ENCODE assay signal across 9 cellular contexts in genomic region chr9:113594484-113595299, GRCh38.
DNase-seq lines count a peak whose midpoint lies in the region; ATAC-seq and TF ChIP-seq lines count a peak whose summit lies in the region.
"Had no signal": no experiment of that assay in that cellular context is flagged by ENCODE, and none has a peak within 500 bp of the region (broad histone marks: within the 10 kb centered on the region; RNA-seq: fewer than 3 reads in every experiment).

No MANE protein-coding gene starts in this region.

- ATAC-seq in right cardiac atrium = peak; percentile 7 to 10

- DNase-seq in Daoy (ENCODE audit: low read depth) = peak; percentile 64
- DNase-seq in astrocyte of the hippocampus (ENCODE audit: low read depth, low spot score) = peak; percentile 51
- DNase-seq in right cardiac atrium = peak in 2 of 3 donors; percentile 35 to 77
- DNase-seq in prostate gland (ENCODE audit: low spot score) = no peak
- DNase-seq in superior temporal gyrus (ENCODE audit: extremely low spot score) = no peak
- DNase-seq in AG20443 (ENCODE audit: low spot score) = no peak
- DNase-seq in NCI-H748 treated with DMSO at 0.1 percent for 48 hours (lab: John Stamatoyannopoulos, UW) = no peak
- DNase-seq in DMS153 (lab: John Stamatoyannopoulos, UW) = no peak
- DNase-seq: NK-92 treated with Interleukin-12 subunit alpha and Interleukin-12 subunit beta, amount 100 ng/mL, for 24 hours had no signal

- WGBS in right cardiac atrium = 22% methylated on average over 19 of the region's 19 CpGs
- WGBS in prostate gland = 21% methylated on average over 19 of the region's 19 CpGs

- H3K4me3 ChIP-seq in right cardiac atrium (ENCODE audit: low read length) = peak overlapping the region; percentile 56
- peak overlapping the region; percentile 25 to 31 for H3K4me3 ChIP-seq in prostate gland

- H3K9me3 ChIP-seq in right cardiac atrium (ENCODE audit: control insufficient read depth, low read length) (no peaks in the 10 kb centered on the region), prostate gland (no peaks in the 10 kb centered on the region)

- peak overlapping the region; percentile 56 for H3K27ac ChIP-seq in right cardiac atrium (ENCODE audit: low read length)
- H3K27ac ChIP-seq in prostate gland = peak overlapping the region; percentile 66 to 67

- TF ChIP-seq CTCF in prostate gland (IDR thresholded peaks at IDR 0.05) = no peak

- H3K27me3 ChIP-seq in right cardiac atrium (ENCODE audit: control insufficient read depth, insufficient read depth) (no peaks in the 10 kb centered on the region), prostate gland (replicated peaks; ENCODE audit: insufficient read depth) (no peaks in the 10 kb centered on the region)

- TF ChIP-seq POLR2A in prostate gland (IDR thresholded peaks at IDR 0.05) = no peak

- intact Hi-C loops in right cardiac atrium (cut with DNase I) (no loop called here), prostate gland (cut with DNase I) (no loop called here)

- H3K4me1 ChIP-seq in right cardiac atrium (ENCODE audit: control insufficient read depth, insufficient read depth, low read length) (peaks cover 11% of the 10 kb centered on the region), prostate gland (replicated peaks) (peaks cover 17% of the 10 kb centered on the region)

- peaks cover 3 to 11% of the 10 kb centered on the region in 2 donors for H3K36me3 ChIP-seq in prostate gland

Comparison
In these comparisons a context has a peak if more than half of its experiments do, and no peak if none do; other contexts are left out.
1. DNase-seq: peak in Daoy (single experiment), astrocyte of the hippocampus (single experiment) and right cardiac atrium (2 of 3); none in prostate gland (single experiment), superior temporal gyrus (single experiment), AG20443 (single experiment), NCI-H748 treated with DMSO at 0.1 percent for 48 hours (single experiment) and DMS153 (single experiment).